8 cellular contexts compared by ENCODE assay signal in the genomic region with DNA sequence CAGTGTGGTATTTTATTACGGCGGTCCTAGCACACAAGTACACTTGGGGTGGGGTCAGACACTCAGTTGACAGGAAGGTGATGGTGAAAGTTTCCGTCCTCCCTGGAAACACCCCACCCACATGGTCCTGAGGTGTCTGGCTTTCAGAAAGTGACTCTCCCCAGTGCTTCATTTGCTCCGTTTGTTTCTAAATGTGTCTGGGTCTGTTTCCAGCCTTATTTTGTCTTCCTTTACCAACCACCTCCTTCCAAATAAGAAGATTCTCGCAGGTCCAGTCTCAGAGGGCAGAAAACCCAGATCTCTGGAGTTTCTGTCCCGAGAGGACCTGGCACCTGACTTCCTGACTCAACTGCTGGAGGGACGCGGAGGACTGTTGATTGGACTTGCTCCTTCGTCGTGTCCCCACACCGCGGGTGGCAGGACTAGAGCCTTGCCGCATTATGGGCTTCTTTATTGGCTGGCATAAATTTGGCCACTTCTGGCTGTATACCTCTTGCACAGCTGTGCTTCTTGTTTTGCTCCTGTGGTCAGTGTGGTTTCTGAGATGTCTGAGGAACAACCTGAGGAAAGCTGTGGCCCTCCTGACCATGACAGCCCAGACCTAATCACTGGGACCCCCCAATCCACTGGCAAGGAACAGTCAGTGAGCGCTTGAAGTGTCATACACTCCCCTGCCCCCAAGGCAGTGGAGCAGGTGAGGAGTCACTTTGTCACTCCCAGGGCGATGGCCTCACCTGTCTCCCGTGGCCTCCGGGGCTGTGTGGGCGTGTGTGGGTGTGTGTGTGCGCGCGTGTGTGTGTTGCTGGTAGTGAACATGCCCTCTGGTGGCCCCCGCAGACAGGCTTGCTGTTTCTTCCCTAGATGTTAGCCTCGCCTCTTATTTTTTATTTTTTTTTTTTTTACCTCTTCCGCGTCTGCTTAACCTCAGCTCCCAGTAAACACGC. TPM values are rescaled to one million over a fixed set of nuclear protein-coding genes. Genes with fewer than 3 reads are reported as not detected.
DNase-seq lines count a peak whose midpoint lies in the region; ATAC-seq and TF ChIP-seq lines count a peak whose summit lies in the region.

No MANE protein-coding gene starts in this region.

- peak overlapping the region; percentile 83 to 90 for H3K4me3 Mint-ChIP-seq in activated T-cell treated with anti-CD3 and anti-CD28 coated beads, Interleukin-2, amount 50 U/mL, for 72 hours
- no peak overlapping the region for H3K4me3 Mint-ChIP-seq in mesothelial cell of epicardium

- peak; percentile 35 for ATAC-seq in GM19023 (IDR thresholded peaks at IDR 0.05; ENCODE audit: unreplicated experiment)
- peak; percentile 72 to 75 for ATAC-seq in activated T-cell treated with anti-CD3 and anti-CD28 coated beads, Interleukin-2, amount 50 U/mL, for 72 hours (replicated peaks in 1 of 2)
- no peak for ATAC-seq in HG03280 (IDR thresholded peaks at IDR 0.05; ENCODE audit: unreplicated experiment)

- H3K36me3 ChIP-seq in right atrium auricular region: no peaks in the 10 kb centered on the region

- H3K4me3 ChIP-seq in HL-60 (replicated peaks; ENCODE audit: insufficient read depth, low read length) (no peak overlapping the region; the same call in 1 of the 2 replicates), right atrium auricular region (no peak overlapping the region)

- TF ChIP-seq CTCF in HL-60 (IDR thresholded peaks at IDR 0.05; ENCODE audit: insufficient read depth, low read length): no peak
- no peak for TF ChIP-seq CTCF in right atrium auricular region (IDR thresholded peaks at IDR 0.05)
- no peak for TF ChIP-seq CTCF in mesothelial cell of epicardium (IDR thresholded peaks at IDR 0.05; ENCODE audit: unreplicated experiment)

- DNase-seq in HL-60 (ENCODE audit: low read depth in 1 of 2, low spot score in 1 of 2): peak; percentile 31 to 71
- DNase-seq in activated T-cell treated with anti-CD3 and anti-CD28 coated beads, Interleukin-2, amount 50 U/mL, for 72 hours: peak; percentile 74 to 75
- peak; percentile 50 to 61 for DNase-seq in stimulated activated CD4-positive, alpha-beta T cell treated with anti-CD3 and anti-CD28 coated beads, Interleukin-1b, Interleukin-23, amount 100 ng/mL, for 1 hour (ENCODE audit: low read depth in 2 of 2)
- DNase-seq in NK-92 treated with Interleukin-12 subunit alpha and Interleukin-12 subunit beta, amount 100 ng/mL, for 24 hours (lab: John Stamatoyannopoulos, UW): no peak
- DNase-seq in right atrium auricular region (ENCODE audit: low spot score): no peak
- DNase-seq in mesothelial cell of epicardium (ENCODE audit: low spot score in 2 of 2, unreplicated experiment in 2 of 2): no peak

- H3K36me3 Mint-ChIP-seq in activated T-cell treated with anti-CD3 and anti-CD28 coated beads, Interleukin-2, amount 50 U/mL, for 72 hours (ENCODE audit: insufficient read depth in 2 of 2): peaks cover 0 to 2% of the 10 kb centered on the region in 2 donors
- H3K36me3 Mint-ChIP-seq in mesothelial cell of epicardium: peaks cover 5% of the 10 kb centered on the region

- H3K27me3 ChIP-seq in HL-60 (ENCODE audit: insufficient read depth, poor library complexity, severe bottlenecking) (no peaks in the 10 kb centered on the region), right atrium auricular region (no peaks in the 10 kb centered on the region)

- no peaks in the 10 kb centered on the region for H3K4me1 ChIP-seq in right atrium auricular region

- H3K9me3 ChIP-seq in right atrium auricular region: no peaks in the 10 kb centered on the region

- H3K27ac ChIP-seq in HL-60 (replicated peaks) (peak overlapping the region; percentile 81), right atrium auricular region (no peak overlapping the region)

- H3K27me3 Mint-ChIP-seq in activated T-cell treated with anti-CD3 and anti-CD28 coated beads, Interleukin-2, amount 50 U/mL, for 72 hours (ENCODE audit: low read depth): no peaks in the 10 kb centered on the region
- H3K27me3 Mint-ChIP-seq in mesothelial cell of epicardium (ENCODE audit: low read depth): no peaks in the 10 kb centered on the region

- H3K27ac Mint-ChIP-seq in activated T-cell treated with anti-CD3 and anti-CD28 coated beads, Interleukin-2, amount 50 U/mL, for 72 hours: peak overlapping the region; percentile 96
- no peak overlapping the region for H3K27ac Mint-ChIP-seq in mesothelial cell of epicardium

- H3K4me1 Mint-ChIP-seq in activated T-cell treated with anti-CD3 and anti-CD28 coated beads, Interleukin-2, amount 50 U/mL, for 72 hours (ENCODE audit: low read depth): peaks cover 61% of the 10 kb centered on the region
- H3K4me1 Mint-ChIP-seq in mesothelial cell of epicardium: peaks cover 3% of the 10 kb centered on the region

- no peaks in the 10 kb centered on the region for H3K9me3 Mint-ChIP-seq in activated T-cell treated with anti-CD3 and anti-CD28 coated beads, Interleukin-2, amount 50 U/mL, for 72 hours
- peaks cover 5% of the 10 kb centered on the region for H3K9me3 Mint-ChIP-seq in mesothelial cell of epicardium

RNA-seq across cellular contexts. Expression of a gene that starts 45.6 kb away (rescaled TPM):
- total RNA-seq in activated T-cell treated with anti-CD3 and anti-CD28 coated beads, Interleukin-2, amount 50 U/mL, for 72 hours: 10 to 100 TPM; 85.0 to 94.5 TPM
- total RNA-seq in right atrium auricular region: 10 to 100 TPM; 15.9 to 16.2 TPM
- total RNA-seq in mesothelial cell of epicardium: 88.9 to 94.2 TPM (median 92.5 TPM) in 3 replicates

Comparison
In these comparisons a context has a peak if more than half of its experiments do, and no peak if none do; other contexts are left out.
1. DNase-seq: peak in HL-60 (2 of 2), activated T-cell treated with anti-CD3 and anti-CD28 coated beads, Interleukin-2, amount 50 U/mL, for 72 hours (2 of 2) and stimulated activated CD4-positive, alpha-beta T cell treated with anti-CD3 and anti-CD28 coated beads, Interleukin-1b, Interleukin-23, amount 100 ng/mL, for 1 hour (2 of 2); none in NK-92 treated with Interleukin-12 subunit alpha and Interleukin-12 subunit beta, amount 100 ng/mL, for 24 hours (single experiment), right atrium auricular region (single experiment) and mesothelial cell of epicardium (0 of 2).